ENCODE assay signal across 9 cellular contexts in genomic region chr5:172114875-172115422, GRCh38.
A peak's percentile ranks its signal among the peaks of the same experiment; 100 is the strongest.
DNase-seq lines count a peak whose midpoint lies in the region; ATAC-seq and TF ChIP-seq lines count a peak whose summit lies in the region.
"Had no signal": no experiment of that assay in that cellular context is flagged by ENCODE, and none has a peak within 500 bp of the region (broad histone marks: within the 10 kb centered on the region; RNA-seq: fewer than 3 reads in every experiment).

No MANE protein-coding gene starts in this region.

- ATAC-seq in GM21526 (IDR thresholded peaks at IDR 0.05; ENCODE audit: low FRiP score, unreplicated experiment) (peak; percentile 54), left ventricle myocardium superior (peak; percentile 33)

- no peaks in the 10 kb centered on the region for H3K27me3 ChIP-seq in vagina
- H3K27me3 ChIP-seq: cardiac muscle cell had no signal

- no peak for TF ChIP-seq CTCF in vagina (IDR thresholded peaks at IDR 0.05)

- intact Hi-C loops in left ventricle myocardium superior (cut with micrococcal nuclease) (no loop called here), vagina (cut with DNase I) (no loop called here)

- no peaks in the 10 kb centered on the region for H3K9me3 ChIP-seq in vagina

- no peaks in the 10 kb centered on the region for H3K36me3 ChIP-seq in vagina
- H3K36me3 ChIP-seq: cardiac muscle cell had no signal

- DNase-seq in CMK (ENCODE audit: low read depth) (peak; percentile 97), left ventricle myocardium superior (peak; percentile 63), midbrain (lab: John Stamatoyannopoulos, UW) (no peak), vagina (ENCODE audit: extremely low spot score in 2 of 2) (no peak)
- DNase-seq in Jurkat, Clone E6-1 (ENCODE audit: low read depth, low spot score) = peak; percentile 95
- DNase-seq in activated CD8-positive, alpha-beta memory T cell treated with anti-CD3 and anti-CD28 coated beads for 24 hours = peak; percentile 93
- peak; percentile 38 to 52 for DNase-seq in stimulated activated CD8-positive, alpha-beta memory T cell treated with anti-CD3 and anti-CD28 coated beads, Interleukin-4, amount 100 ng/mL, for 1 hour (ENCODE audit: low read depth in 2 of 2, low spot score in 1 of 2)

- TF ChIP-seq POLR2A in vagina (IDR thresholded peaks at IDR 0.05) = no peak

- H3K4me3 ChIP-seq in Jurkat, Clone E6-1 (ENCODE audit: low read length) = peak overlapping the region; percentile 61
- no peak overlapping the region for H3K4me3 ChIP-seq in vagina
- H3K4me3 ChIP-seq: cardiac muscle cell had no signal

- peaks cover 30% of the 10 kb centered on the region for H3K4me1 ChIP-seq in vagina

- no peak overlapping the region for H3K27ac ChIP-seq in vagina
- H3K27ac ChIP-seq: cardiac muscle cell had no signal

Comparison
In these comparisons a context has a peak if more than half of its experiments do, and no peak if none do; other contexts are left out.
1. DNase-seq: peak in CMK (single experiment), Jurkat, Clone E6-1 (single experiment), activated CD8-positive, alpha-beta memory T cell treated with anti-CD3 and anti-CD28 coated beads for 24 hours (single experiment), left ventricle myocardium superior (single experiment) and stimulated activated CD8-positive, alpha-beta memory T cell treated with anti-CD3 and anti-CD28 coated beads, Interleukin-4, amount 100 ng/mL, for 1 hour (2 of 2); none in midbrain (single experiment) and vagina (0 of 2).